14 cellular contexts compared by ENCODE assay signal in the genomic region with DNA sequence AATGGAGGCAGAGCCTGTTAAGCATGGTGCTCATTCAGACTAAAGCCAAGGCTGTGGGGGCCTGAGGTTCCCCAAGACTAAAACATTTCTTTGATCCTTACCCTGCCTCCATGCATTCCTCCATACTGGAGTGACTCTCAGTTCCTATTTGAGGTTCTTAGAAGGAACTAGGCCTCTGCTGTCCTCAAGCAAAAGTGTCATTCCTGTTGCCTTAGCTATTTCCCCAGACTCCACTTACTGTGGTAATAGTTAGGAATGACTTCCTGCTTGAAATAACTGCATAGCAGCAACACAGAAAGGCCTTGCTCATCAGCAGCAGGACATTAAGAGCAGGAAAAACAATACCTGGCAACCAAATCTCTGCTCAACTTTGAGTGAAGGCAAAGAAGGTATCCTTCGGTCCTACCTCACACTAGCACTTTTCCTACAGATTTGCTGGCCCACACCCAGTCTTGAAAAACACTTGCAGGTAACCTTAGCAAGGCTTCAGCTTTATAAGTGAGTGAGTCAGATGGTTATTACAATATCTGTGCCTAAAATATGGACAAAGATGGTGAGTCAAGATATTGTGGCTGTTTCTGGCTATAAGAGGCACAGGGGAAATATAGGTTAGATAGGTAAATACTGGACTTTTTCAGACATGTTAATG. TPM values are rescaled to one million over a fixed set of nuclear protein-coding genes. Genes with fewer than 3 reads are reported as not detected.
DNase-seq lines count a peak whose midpoint lies in the region; ATAC-seq and TF ChIP-seq lines count a peak whose summit lies in the region.
"Had no signal": no experiment of that assay in that cellular context is flagged by ENCODE, and none has a peak within 500 bp of the region (broad histone marks: within the 10 kb centered on the region; RNA-seq: fewer than 3 reads in every experiment).

No MANE protein-coding gene starts in this region.

- ATAC-seq in activated T-cell treated with anti-CD3 and anti-CD28 coated beads, Interleukin-2, amount 50 U/mL, for 72 hours (replicated peaks in 1 of 2) = peak; percentile 6 to 20
- no peak for ATAC-seq in stimulated activated naive B cell treated with anti-CD40 and anti-IgM and Interleukin-4, amounts not matched to agents 10 μg/mL and 1 μg/mL and 100 μg/mL, for 72 hours (replicated peaks)
- ATAC-seq in sciatic nerve = no peak

- H3K4me3 ChIP-seq in fibroblast of villous mesenchyme (ENCODE audit: low read depth, low read length) = no peak overlapping the region
- H3K4me3 ChIP-seq: BLaER1 treated with 17β-estradiol and CSF1 and Interleukin-3, amounts not matched to agents 10 nM and 100 nM; spleen had no signal

- H3K4me1 Mint-ChIP-seq in activated T-cell treated with anti-CD3 and anti-CD28 coated beads, Interleukin-2, amount 50 U/mL, for 72 hours (ENCODE audit: low read depth) = peaks cover 46% of the 10 kb centered on the region
- peaks cover 25% of the 10 kb centered on the region for H3K4me1 Mint-ChIP-seq in activated T-helper 1 cell treated with anti-CD3 and anti-CD28 coated beads, Interleukin-12 subunit alpha, Interleukin-12 subunit beta, Interleukin-2, Interleukin-4 antibody, amounts not matched to agents 30 ng/mL and 10 ng/mL and 1 ng/mL, durations not matched to agents 14 hours and 24 hours and 36 hours (ENCODE audit: low read depth)
- peaks cover 6 to 17% of the 10 kb centered on the region in 2 donors for H3K4me1 Mint-ChIP-seq in stimulated activated naive B cell treated with anti-CD40 and anti-IgM and Interleukin-4, amounts not matched to agents 10 μg/mL and 1 μg/mL and 100 μg/mL, for 72 hours
- H3K4me1 Mint-ChIP-seq: IgD-negative memory B cell had no signal

- H3K9me3 Mint-ChIP-seq in activated T-cell treated with anti-CD3 and anti-CD28 coated beads, Interleukin-2, amount 50 U/mL, for 72 hours = no peaks in the 10 kb centered on the region
- H3K9me3 Mint-ChIP-seq in activated T-helper 1 cell treated with anti-CD3 and anti-CD28 coated beads, Interleukin-12 subunit alpha, Interleukin-12 subunit beta, Interleukin-2, Interleukin-4 antibody, amounts not matched to agents 30 ng/mL and 10 ng/mL and 1 ng/mL, durations not matched to agents 14 hours and 24 hours and 36 hours = no peaks in the 10 kb centered on the region
- H3K9me3 Mint-ChIP-seq in stimulated activated naive B cell treated with anti-CD40 and anti-IgM and Interleukin-4, amounts not matched to agents 10 μg/mL and 1 μg/mL and 100 μg/mL, for 72 hours = no peaks in the 10 kb centered on the region
- H3K9me3 Mint-ChIP-seq: IgD-negative memory B cell had no signal

- intact Hi-C loops in activated T-helper 1 cell treated with anti-CD3 and anti-CD28 coated beads, Interleukin-12 subunit alpha, Interleukin-12 subunit beta, Interleukin-2, Interleukin-4 antibody, amounts not matched to agents 30 ng/mL and 10 ng/mL and 1 ng/mL, durations not matched to agents 14 hours and 24 hours and 36 hours (cut with micrococcal nuclease) = no loop called here
- intact Hi-C loops in sciatic nerve (cut with DNase I) = no loop called here

- no peak overlapping the region for H3K4me3 Mint-ChIP-seq in activated T-cell treated with anti-CD3 and anti-CD28 coated beads, Interleukin-2, amount 50 U/mL, for 72 hours
- no peak overlapping the region for H3K4me3 Mint-ChIP-seq in activated T-helper 1 cell treated with anti-CD3 and anti-CD28 coated beads, Interleukin-12 subunit alpha, Interleukin-12 subunit beta, Interleukin-2, Interleukin-4 antibody, amounts not matched to agents 30 ng/mL and 10 ng/mL and 1 ng/mL, durations not matched to agents 14 hours and 24 hours and 36 hours
- no peak overlapping the region for H3K4me3 Mint-ChIP-seq in stimulated activated naive B cell treated with anti-CD40 and anti-IgM and Interleukin-4, amounts not matched to agents 10 μg/mL and 1 μg/mL and 100 μg/mL, for 72 hours
- H3K4me3 Mint-ChIP-seq: IgD-negative memory B cell had no signal

- H3K27me3 Mint-ChIP-seq in activated T-cell treated with anti-CD3 and anti-CD28 coated beads, Interleukin-2, amount 50 U/mL, for 72 hours (ENCODE audit: low read depth) = no peaks in the 10 kb centered on the region
- H3K27me3 Mint-ChIP-seq in activated T-helper 1 cell treated with anti-CD3 and anti-CD28 coated beads, Interleukin-12 subunit alpha, Interleukin-12 subunit beta, Interleukin-2, Interleukin-4 antibody, amounts not matched to agents 30 ng/mL and 10 ng/mL and 1 ng/mL, durations not matched to agents 14 hours and 24 hours and 36 hours (ENCODE audit: insufficient read depth) = no peaks in the 10 kb centered on the region
- H3K27me3 Mint-ChIP-seq in stimulated activated naive B cell treated with anti-CD40 and anti-IgM and Interleukin-4, amounts not matched to agents 10 μg/mL and 1 μg/mL and 100 μg/mL, for 72 hours = no peaks in the 10 kb centered on the region
- H3K27me3 Mint-ChIP-seq: IgD-negative memory B cell had no signal

- peaks cover 6 to 18% of the 10 kb centered on the region in 2 donors for H3K36me3 Mint-ChIP-seq in activated T-cell treated with anti-CD3 and anti-CD28 coated beads, Interleukin-2, amount 50 U/mL, for 72 hours (ENCODE audit: insufficient read depth in 2 of 2)
- H3K36me3 Mint-ChIP-seq in activated T-helper 1 cell treated with anti-CD3 and anti-CD28 coated beads, Interleukin-12 subunit alpha, Interleukin-12 subunit beta, Interleukin-2, Interleukin-4 antibody, amounts not matched to agents 30 ng/mL and 10 ng/mL and 1 ng/mL, durations not matched to agents 14 hours and 24 hours and 36 hours (ENCODE audit: low read depth) = peaks cover 34% of the 10 kb centered on the region
- H3K36me3 Mint-ChIP-seq in stimulated activated naive B cell treated with anti-CD40 and anti-IgM and Interleukin-4, amounts not matched to agents 10 μg/mL and 1 μg/mL and 100 μg/mL, for 72 hours = peaks cover 33 to 50% of the 10 kb centered on the region in 2 donors
- H3K36me3 Mint-ChIP-seq: IgD-negative memory B cell had no signal

- peak overlapping the region; percentile 44 for H3K27ac Mint-ChIP-seq in activated T-cell treated with anti-CD3 and anti-CD28 coated beads, Interleukin-2, amount 50 U/mL, for 72 hours
- peak overlapping the region; percentile 47 for H3K27ac Mint-ChIP-seq in activated T-helper 1 cell treated with anti-CD3 and anti-CD28 coated beads, Interleukin-12 subunit alpha, Interleukin-12 subunit beta, Interleukin-2, Interleukin-4 antibody, amounts not matched to agents 30 ng/mL and 10 ng/mL and 1 ng/mL, durations not matched to agents 14 hours and 24 hours and 36 hours
- peak overlapping the region; percentile 22 for H3K27ac Mint-ChIP-seq in stimulated activated naive B cell treated with anti-CD40 and anti-IgM and Interleukin-4, amounts not matched to agents 10 μg/mL and 1 μg/mL and 100 μg/mL, for 72 hours

- no peak for DNase-seq in activated T-cell treated with anti-CD3 and anti-CD28 coated beads, Interleukin-2, amount 50 U/mL, for 72 hours
- no peak for DNase-seq in activated T-cell treated with anti-CD3 and anti-CD28 coated beads, Interleukin-2, amount 50 U/mL, for 48 hours
- DNase-seq in activated T-helper 1 cell treated with anti-CD3 and anti-CD28 coated beads, Interleukin-12 subunit alpha, Interleukin-12 subunit beta, Interleukin-2, Interleukin-4 antibody, amounts not matched to agents 30 ng/mL and 10 ng/mL and 1 ng/mL, durations not matched to agents 14 hours and 24 hours and 36 hours (ENCODE audit: low spot score) = no peak
- peak; percentile 65 for DNase-seq in fibroblast of villous mesenchyme (ENCODE audit: low read depth)
- DNase-seq in stimulated activated naive B cell treated with anti-CD40 and anti-IgM and Interleukin-4, amounts not matched to agents 10 μg/mL and 1 μg/mL and 100 μg/mL, for 72 hours = no peak
- DNase-seq in DMS153 treated with DMSO at 0.1 percent for 48 hours (lab: John Stamatoyannopoulos, UW; ENCODE audit: unreplicated experiment) = no peak
- DNase-seq in sciatic nerve (ENCODE audit: low spot score) = no peak
- no peak for DNase-seq in GDM1 (lab: John Stamatoyannopoulos, UW)
- DNase-seq: aorta, NCI-H2171 treated with DMSO at 0.1 percent for 48 hours, SIG-M5, spleen had no signal

- no peak for TF ChIP-seq CTCF in fibroblast of villous mesenchyme (IDR thresholded peaks at IDR 0.05; ENCODE audit: insufficient read depth, low read depth, low read length)

RNA-seq across cellular contexts. Expression of a gene that starts 14.8 kb away (rescaled TPM):
- total RNA-seq in activated T-cell treated with anti-CD3 and anti-CD28 coated beads, Interleukin-2, amount 50 U/mL, for 72 hours = 10 to 100 TPM; 47.7 to 53.4 TPM
- 62.1 and 62.6 TPM in 2 replicates for total RNA-seq in activated T-helper 1 cell treated with anti-CD3 and anti-CD28 coated beads, Interleukin-12 subunit alpha, Interleukin-12 subunit beta, Interleukin-2, Interleukin-4 antibody, amounts not matched to agents 30 ng/mL and 10 ng/mL and 1 ng/mL, durations not matched to agents 14 hours and 24 hours and 36 hours
- 106 and 123 TPM in 2 replicates for total RNA-seq in fibroblast of villous mesenchyme
- total RNA-seq in sciatic nerve = 47.7 TPM

RNA-seq across cellular contexts. Expression of a gene that starts 14.9 kb away (rescaled TPM):
- 100 to 1,000 TPM; 287 to 303 TPM for total RNA-seq in activated T-cell treated with anti-CD3 and anti-CD28 coated beads, Interleukin-2, amount 50 U/mL, for 72 hours
- 258 and 268 TPM in 2 replicates for total RNA-seq in activated T-helper 1 cell treated with anti-CD3 and anti-CD28 coated beads, Interleukin-12 subunit alpha, Interleukin-12 subunit beta, Interleukin-2, Interleukin-4 antibody, amounts not matched to agents 30 ng/mL and 10 ng/mL and 1 ng/mL, durations not matched to agents 14 hours and 24 hours and 36 hours
- total RNA-seq in fibroblast of villous mesenchyme = 194 and 249 TPM in 2 replicates
- 103 TPM for total RNA-seq in sciatic nerve

RNA-seq across cellular contexts. Expression of a gene that starts 41.0 kb away (rescaled TPM):
- total RNA-seq in activated T-cell treated with anti-CD3 and anti-CD28 coated beads, Interleukin-2, amount 50 U/mL, for 72 hours = 10 to 100 TPM; 33.1 to 34.9 TPM
- total RNA-seq in activated T-helper 1 cell treated with anti-CD3 and anti-CD28 coated beads, Interleukin-12 subunit alpha, Interleukin-12 subunit beta, Interleukin-2, Interleukin-4 antibody, amounts not matched to agents 30 ng/mL and 10 ng/mL and 1 ng/mL, durations not matched to agents 14 hours and 24 hours and 36 hours = 49.7 and 50.2 TPM in 2 replicates
- total RNA-seq in fibroblast of villous mesenchyme (2.6 and 3.0 TPM in 2 replicates), sciatic nerve (1.8 TPM)

RNA-seq across cellular contexts. Expression of a gene that starts 52.0 kb away (rescaled TPM):
- 10 to 100 TPM; 42.4 to 42.9 TPM for total RNA-seq in activated T-cell treated with anti-CD3 and anti-CD28 coated beads, Interleukin-2, amount 50 U/mL, for 72 hours
- 37.6 and 39.6 TPM in 2 replicates for total RNA-seq in activated T-helper 1 cell treated with anti-CD3 and anti-CD28 coated beads, Interleukin-12 subunit alpha, Interleukin-12 subunit beta, Interleukin-2, Interleukin-4 antibody, amounts not matched to agents 30 ng/mL and 10 ng/mL and 1 ng/mL, durations not matched to agents 14 hours and 24 hours and 36 hours
- total RNA-seq in fibroblast of villous mesenchyme = 11.9 and 22.9 TPM in 2 replicates
- 24.8 TPM for total RNA-seq in sciatic nerve

Comparison
In these comparisons a context has a peak if more than half of its experiments do, and no peak if none do; other contexts are left out.
1. ATAC-seq: peak in activated T-cell treated with anti-CD3 and anti-CD28 coated beads, Interleukin-2, amount 50 U/mL, for 72 hours (2 of 2); none in stimulated activated naive B cell treated with anti-CD40 and anti-IgM and Interleukin-4, amounts not matched to agents 10 μg/mL and 1 μg/mL and 100 μg/mL, for 72 hours (0 of 2) and sciatic nerve (single experiment).
2. Peak in every context shown above with its lines, with median percentiles within 50 percentile points of each other: H3K27ac Mint-ChIP-seq.